In genomic region chr14:64109821-64110554, GRCh38 we compare ENCODE assay signal across 18 cellular contexts.
DNase-seq lines count a peak whose midpoint lies in the region; ATAC-seq and TF ChIP-seq lines count a peak whose summit lies in the region.
"Had no signal": no experiment of that assay in that cellular context is flagged by ENCODE, and none has a peak within 500 bp of the region (broad histone marks: within the 10 kb centered on the region; RNA-seq: fewer than 3 reads in every experiment).

No MANE protein-coding gene starts in this region.

- no peaks in the 10 kb centered on the region for H3K9me3 ChIP-seq in right lobe of liver
- H3K9me3 ChIP-seq: colonic mucosa, Peyer's patch had no signal

- intact Hi-C loops in right lobe of liver (cut with DNase I): no loop called here

- H3K4me1 ChIP-seq in right lobe of liver: peaks cover 0 to 46% (median 7%) of the 10 kb centered on the region in 4 donors
- H3K4me1 ChIP-seq: colonic mucosa had no signal

- H3K36me3 ChIP-seq in right lobe of liver: peaks cover 0 to 4% (median 0%) of the 10 kb centered on the region in 4 donors
- H3K36me3 ChIP-seq: colonic mucosa had no signal

- H3K27ac ChIP-seq in epithelial cell of prostate: peak overlapping the region; percentile 53
- H3K27ac ChIP-seq in right lobe of liver: peak overlapping the region; percentile 85 to 93 (median 86)
- H3K27ac ChIP-seq: colonic mucosa, Peyer's patch had no signal

- ATAC-seq in right lobe of liver (peak in 3 of 4 donors; percentile 5 to 45 (median 28)), HG03135 (IDR thresholded peaks at IDR 0.05; ENCODE audit: unreplicated experiment) (no peak)
- ATAC-seq: naive thymus-derived CD4-positive, alpha-beta T cell had no signal

- no peaks in the 10 kb centered on the region for H3K27me3 ChIP-seq in right lobe of liver
- H3K27me3 ChIP-seq: colonic mucosa, Peyer's patch had no signal

- H3K4me3 ChIP-seq in right lobe of liver: no peak overlapping the region
- H3K4me3 ChIP-seq: colonic mucosa, Peyer's patch, smooth muscle cell had no signal

- TF ChIP-seq POLR2A in right lobe of liver (IDR thresholded peaks at IDR 0.05): no peak

- TF ChIP-seq CTCF in right lobe of liver (IDR thresholded peaks at IDR 0.05): no peak

- peak; percentile 27 for DNase-seq in ELR (ENCODE audit: low read depth)
- peak; percentile 21 for DNase-seq in NCI-H226
- no peak for DNase-seq in epithelial cell of prostate (ENCODE audit: low read depth, low spot score)
- DNase-seq in right lobe of liver: no peak
- no peak for DNase-seq in NCI-H1105 (lab: John Stamatoyannopoulos, UW)
- DNase-seq in HuH-7 (ENCODE audit: low spot score): no peak
- no peak for DNase-seq in hypothalamus (lab: John Stamatoyannopoulos, UW)
- DNase-seq: activated CD4-positive, alpha-beta T cell treated with anti-CD3 and anti-CD28 coated beads for 48 hours; activated gamma-delta T cell; colonic mucosa; COR-L47; naive thymus-derived CD4-positive, alpha-beta T cell; NCI-H146; Peyer's patch; posterior cingulate gyrus; stimulated activated CD4-positive, alpha-beta T cell treated with anti-CD3 and anti-CD28 coated beads, Interleukin-4, amount 100 ng/mL, for 24 hours had no signal

- WGBS in right lobe of liver (ENCODE audit: insufficient coverage, low coverage, low lambda C conversion rate, missing lambda C conversion rate): 32% methylated on average over 1 of the region's 1 CpG

Comparison
In these comparisons a context has a peak if more than half of its experiments do, and no peak if none do; other contexts are left out.
1. DNase-seq: peak in ELR (single experiment) and NCI-H226 (single experiment); none in epithelial cell of prostate (single experiment), right lobe of liver (0 of 3), NCI-H1105 (single experiment), HuH-7 (single experiment) and hypothalamus (0 of 51).